ENCODE assay signal across 9 cellular contexts in the genomic region with DNA sequence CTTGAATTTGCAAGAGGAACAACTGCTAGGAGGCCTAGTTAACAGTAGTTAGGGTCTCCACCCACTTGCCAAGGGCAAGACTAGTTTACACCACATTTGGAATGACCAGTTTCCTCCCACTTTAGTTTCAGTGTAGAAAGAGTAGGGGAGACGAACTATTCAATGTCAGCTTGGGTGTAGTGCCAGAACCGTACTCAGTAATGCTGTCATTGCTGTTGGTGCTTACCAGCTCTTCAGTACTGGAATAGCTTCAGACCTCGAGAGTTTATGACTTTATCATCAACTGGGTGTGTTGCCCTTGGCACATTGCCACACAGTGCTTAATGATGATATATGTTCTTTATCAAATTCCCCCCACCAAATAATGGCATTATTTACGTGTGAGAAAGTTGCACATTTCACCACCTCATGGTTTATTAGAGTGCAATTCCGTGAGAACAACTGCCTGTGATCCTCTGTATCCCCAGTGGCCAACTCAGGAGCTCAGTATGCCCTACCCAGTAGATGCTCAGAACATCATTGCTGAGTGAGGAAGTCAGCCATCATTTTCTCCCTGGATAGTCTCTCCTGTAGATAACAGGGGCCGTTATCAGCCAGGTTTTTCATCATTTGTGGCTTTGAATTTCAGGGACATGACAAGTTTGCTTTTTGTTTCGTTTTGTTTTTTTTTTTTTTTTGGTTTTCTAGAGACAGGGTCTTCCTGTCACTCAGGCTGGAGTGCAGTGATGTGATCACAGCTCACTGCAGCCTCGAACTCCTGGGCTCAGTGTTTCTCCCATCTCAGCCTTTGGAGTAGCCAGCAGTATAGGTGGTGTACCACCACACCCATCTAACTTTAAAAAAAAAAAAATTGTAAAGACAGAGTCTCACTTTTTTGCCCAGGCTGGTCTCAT.
DNase-seq lines count a peak whose midpoint lies in the region; ATAC-seq and TF ChIP-seq lines count a peak whose summit lies in the region.
"Had no signal": no experiment of that assay in that cellular context is flagged by ENCODE, and none has a peak within 500 bp of the region (broad histone marks: within the 10 kb centered on the region; RNA-seq: fewer than 3 reads in every experiment).

No MANE protein-coding gene starts in this region.

- TF ChIP-seq CTCF in upper lobe of left lung (IDR thresholded peaks at IDR 0.05) = no peak

- no peaks in the 10 kb centered on the region for H3K9me3 Mint-ChIP-seq in activated naive CD8-positive, alpha-beta T cell treated with anti-CD3 and anti-CD28 coated beads, Interleukin-2, amount 10 ng/mL, durations not matched to agents 7 days and 5 days

- H3K36me3 Mint-ChIP-seq in activated naive CD8-positive, alpha-beta T cell treated with anti-CD3 and anti-CD28 coated beads, Interleukin-2, amount 10 ng/mL, durations not matched to agents 7 days and 5 days = peaks cover 50% of the 10 kb centered on the region

- WGBS in upper lobe of left lung, 2 donors = 46 to 53% methylated on average over 8 of the region's 8 CpGs

- peak overlapping the region; percentile 85 for H3K27ac Mint-ChIP-seq in activated naive CD8-positive, alpha-beta T cell treated with anti-CD3 and anti-CD28 coated beads, Interleukin-2, amount 10 ng/mL, durations not matched to agents 7 days and 5 days

- no peaks in the 10 kb centered on the region for H3K9me3 ChIP-seq in upper lobe of left lung

- ATAC-seq in activated naive CD8-positive, alpha-beta T cell treated with anti-CD3 and anti-CD28 coated beads, Interleukin-2, amount 10 ng/mL, durations not matched to agents 7 days and 5 days (ENCODE audit: low read depth) = peak; percentile 27
- peak; percentile 45 to 51 for ATAC-seq in upper lobe of left lung (ENCODE audit: low FRiP score in 2 of 2)
- ATAC-seq in GM19328 (IDR thresholded peaks at IDR 0.05; ENCODE audit: unreplicated experiment) = no peak
- ATAC-seq in GM19035 (IDR thresholded peaks at IDR 0.05; ENCODE audit: unreplicated experiment) = no peak

- no peaks in the 10 kb centered on the region for H3K27me3 ChIP-seq in upper lobe of left lung

- peaks cover 45% of the 10 kb centered on the region for H3K4me1 Mint-ChIP-seq in activated naive CD8-positive, alpha-beta T cell treated with anti-CD3 and anti-CD28 coated beads, Interleukin-2, amount 10 ng/mL, durations not matched to agents 7 days and 5 days

- POLR2A ChIA-PET in activated naive CD8-positive, alpha-beta T cell treated with anti-CD3 and anti-CD28 coated beads, Interleukin-2, amount 10 ng/mL, durations not matched to agents 7 days and 5 days (lab: Charles Lee) = interaction anchor here (0.7 to 4.0 kb wide), 9 partner anchors 8 to 71 kb away, joined by 3 to 40 read pairs (median 3); partner anchors contain the start of gene DOCK8

- DNase-seq in activated naive CD4-positive, alpha-beta T cell treated with Interleukin-2 at 50 U/mL for 16 hours = peak; percentile 22
- no peak for DNase-seq in activated naive CD4-positive, alpha-beta T cell treated with anti-CD3 and anti-CD28 coated beads, Interleukin-2, amount 50 U/mL, for 16 hours
- DNase-seq in LoVo (ENCODE audit: low spot score) (peak; percentile 14), upper lobe of left lung (no peak), NCI-H82 (lab: John Stamatoyannopoulos, UW) (no peak)
- DNase-seq in activated naive CD8-positive, alpha-beta T cell treated with anti-CD3 and anti-CD28 coated beads, Interleukin-2, amount 10 ng/mL, durations not matched to agents 7 days and 5 days = no peak
- DNase-seq: NCI-H187 treated with DMSO at 0.1 percent for 48 hours had no signal

- peak overlapping the region; percentile 79 for H3K4me3 Mint-ChIP-seq in activated naive CD8-positive, alpha-beta T cell treated with anti-CD3 and anti-CD28 coated beads, Interleukin-2, amount 10 ng/mL, durations not matched to agents 7 days and 5 days

- no peak overlapping the region for H3K4me3 ChIP-seq in upper lobe of left lung

- H3K36me3 ChIP-seq in upper lobe of left lung = no peaks in the 10 kb centered on the region

- H3K27ac ChIP-seq in upper lobe of left lung = peak overlapping the region in 2 of 4 donors; percentile 8 to 41

- no peak for TF ChIP-seq POLR2A in upper lobe of left lung (IDR thresholded peaks at IDR 0.05)

- H3K4me1 ChIP-seq in upper lobe of left lung = peaks cover 0 to 6% (median 0%) of the 10 kb centered on the region in 4 donors

- no peaks in the 10 kb centered on the region for H3K27me3 Mint-ChIP-seq in activated naive CD8-positive, alpha-beta T cell treated with anti-CD3 and anti-CD28 coated beads, Interleukin-2, amount 10 ng/mL, durations not matched to agents 7 days and 5 days

- TF ChIP-seq EP300 in upper lobe of left lung (IDR thresholded peaks at IDR 0.05) = no peak

Comparison
In these comparisons a context has a peak if more than half of its experiments do, and no peak if none do; other contexts are left out.
1. DNase-seq: peak in activated naive CD4-positive, alpha-beta T cell treated with Interleukin-2 at 50 U/mL for 16 hours (single experiment) and LoVo (single experiment); none in activated naive CD4-positive, alpha-beta T cell treated with anti-CD3 and anti-CD28 coated beads, Interleukin-2, amount 50 U/mL, for 16 hours (single experiment), activated naive CD8-positive, alpha-beta T cell treated with anti-CD3 and anti-CD28 coated beads, Interleukin-2, amount 10 ng/mL, durations not matched to agents 7 days and 5 days (single experiment), upper lobe of left lung (0 of 2) and NCI-H82 (single experiment).
2. ATAC-seq: peak in activated naive CD8-positive, alpha-beta T cell treated with anti-CD3 and anti-CD28 coated beads, Interleukin-2, amount 10 ng/mL, durations not matched to agents 7 days and 5 days (single experiment) and upper lobe of left lung (2 of 2); none in GM19328 (single experiment) and GM19035 (single experiment).